In genomic region chr6:23465912-23466311, GRCh38 we compare ENCODE assay signal across 3 cellular contexts.
"Had no signal": no experiment of that assay in that cellular context is flagged by ENCODE, and none has a peak within 500 bp of the region (broad histone marks: within the 10 kb centered on the region; RNA-seq: fewer than 3 reads in every experiment).

No MANE protein-coding gene starts in this region.

- ATAC-seq: GM12878 had no signal

- H3K4me3 ChIP-seq: GM12878 had no signal

- DNase-seq: GDM1, GF-D8 had no signal
